In the genomic region with DNA sequence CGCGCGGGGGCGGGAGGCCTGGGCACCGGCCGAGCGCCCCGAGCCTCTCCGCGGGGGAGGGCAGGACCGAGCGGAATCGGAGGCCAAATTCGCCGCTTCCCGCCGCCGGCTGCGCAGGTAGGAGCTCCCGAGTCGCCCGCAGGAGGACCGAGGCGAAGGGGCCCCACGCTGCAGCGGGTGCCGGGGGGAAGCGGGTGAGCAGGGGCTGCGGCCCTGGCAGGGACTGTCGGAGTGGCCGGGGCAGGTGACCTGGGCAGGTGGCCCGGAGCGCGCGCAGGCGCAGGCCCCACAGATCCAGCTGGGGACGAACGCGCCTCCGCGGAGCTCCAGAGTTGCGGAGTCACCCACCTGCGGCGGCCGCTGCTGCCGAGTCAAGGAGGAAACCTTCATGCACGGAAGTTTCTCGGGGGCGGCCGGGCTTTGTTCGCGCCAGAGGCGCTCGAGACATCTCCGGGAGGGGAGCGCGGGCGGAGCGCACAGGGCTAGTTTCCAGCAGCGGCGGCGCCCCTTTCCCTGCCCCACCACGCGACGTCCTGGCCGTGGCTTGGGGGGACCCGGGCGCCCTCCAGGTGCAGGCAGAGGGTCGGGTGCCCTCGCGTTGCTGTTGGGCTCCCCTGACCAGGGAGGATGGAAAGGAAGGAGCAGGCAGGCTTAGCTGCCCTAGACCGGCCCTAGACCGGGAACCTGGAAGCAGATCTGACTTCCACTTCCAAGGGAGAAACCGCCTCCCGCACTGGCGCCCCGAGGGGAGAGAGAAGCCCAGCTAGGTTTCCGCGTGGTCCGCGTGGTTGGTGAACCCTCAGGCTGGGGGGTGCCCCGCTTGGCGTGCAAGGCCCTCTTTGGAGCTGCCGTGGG, we compare ENCODE assay signal across 8 cellular contexts. TPM values are rescaled to one million over a fixed set of nuclear protein-coding genes. Genes with fewer than 3 reads are reported as not detected.
A peak's percentile ranks its signal among the peaks of the same experiment; 100 is the strongest.
DNase-seq lines count a peak whose midpoint lies in the region; ATAC-seq and TF ChIP-seq lines count a peak whose summit lies in the region.

No MANE protein-coding gene starts in this region.

- TF ChIP-seq POLR2A in upper lobe of left lung (IDR thresholded peaks at IDR 0.05): no peak

- no peak for TF ChIP-seq EP300 in upper lobe of left lung (IDR thresholded peaks at IDR 0.05)

- no peak overlapping the region for H3K27ac Mint-ChIP-seq in neural progenitor cell

- WGBS in esophagus, 2 donors: 1 to 2% methylated on average over 72 to 84 of the region's 84 CpGs
- WGBS in upper lobe of left lung, 2 donors: 2% methylated on average over 31 to 60 of the region's 84 CpGs

- DNase-seq in GOT3 (lab: John Stamatoyannopoulos, UW) (peak; percentile 36), NCI-H1092 treated with DMSO at 0.1 percent for 48 hours (lab: John Stamatoyannopoulos, UW) (peak; percentile 27), neural progenitor cell (ENCODE audit: low spot score) (peak; percentile 57), upper lobe of left lung (peak; percentile 44 to 89), NCI-H1048 (lab: John Stamatoyannopoulos, UW) (no peak)
- DNase-seq in activated CD8-positive, alpha-beta memory T cell treated with anti-CD3 and anti-CD28 coated beads for 48 hours (ENCODE audit: low read depth in 2 of 3, low spot score in 2 of 3): peak in 2 of 3 experiments; percentile 35 to 47

- peaks cover 60% of the 10 kb centered on the region for H3K4me1 ChIP-seq in DOHH2 (ENCODE audit: control insufficient read depth, low read length)
- peaks cover 3 to 35% of the 10 kb centered on the region in 2 donors for H3K4me1 ChIP-seq in esophagus (ENCODE audit: control insufficient read depth in 2 of 2, insufficient read depth in 2 of 2, low read length in 1 of 2)
- H3K4me1 ChIP-seq in neural progenitor cell: peaks cover 9% of the 10 kb centered on the region
- peaks cover 30 to 66% (median 58%) of the 10 kb centered on the region in 4 donors for H3K4me1 ChIP-seq in upper lobe of left lung

- H4K20me1 ChIP-seq in DOHH2 (ENCODE audit: control insufficient read depth, insufficient read depth, low read depth, low read length): peaks cover 35% of the 10 kb centered on the region
- peaks cover 33% of the 10 kb centered on the region for H4K20me1 ChIP-seq in neural progenitor cell (ENCODE audit: low read depth)

- no peak overlapping the region for H3K9ac ChIP-seq in neural progenitor cell

- H3K9me3 Mint-ChIP-seq in neural progenitor cell: no peaks in the 10 kb centered on the region

- H3K9me2 ChIP-seq in DOHH2 (replicated peaks; ENCODE audit: control insufficient read depth, low read length): no peaks in the 10 kb centered on the region

- H3K79me2 ChIP-seq in DOHH2 (ENCODE audit: control insufficient read depth, low read length) (peaks cover 61% of the 10 kb centered on the region), neural progenitor cell (ENCODE audit: low read depth) (no peaks in the 10 kb centered on the region)

- peak overlapping the region; percentile 83 for H2AFZ ChIP-seq in neural progenitor cell (replicated peaks)

- peak overlapping the region; percentile 98 for H3K4me2 ChIP-seq in DOHH2 (ENCODE audit: low read length)
- peak overlapping the region; percentile 98 for H3K4me2 ChIP-seq in neural progenitor cell

- H3K27me3 Mint-ChIP-seq in neural progenitor cell (ENCODE audit: insufficient read depth, low read depth): peaks cover 37% of the 10 kb centered on the region

- peak in 1 of 2 donors; percentile 2 for ATAC-seq in upper lobe of left lung (ENCODE audit: low FRiP score in 2 of 2)

- peaks cover 5% of the 10 kb centered on the region for H3F3A ChIP-seq in DOHH2 (ENCODE audit: control insufficient read depth, insufficient read depth)
- peaks cover 10% of the 10 kb centered on the region for H3F3A ChIP-seq in neural progenitor cell (ENCODE audit: low read depth)

- peak overlapping the region; percentile 76 for H3K4me3 Mint-ChIP-seq in neural progenitor cell

- peaks cover 15% of the 10 kb centered on the region for H3K4me1 Mint-ChIP-seq in neural progenitor cell

- H3K9me3 ChIP-seq in DOHH2 (ENCODE audit: control insufficient read depth, insufficient read depth, low read length): no peaks in the 10 kb centered on the region
- H3K9me3 ChIP-seq in esophagus (ENCODE audit: control insufficient read depth in 2 of 2, insufficient read depth in 1 of 2, low read depth in 1 of 2, low read length in 1 of 2): peaks cover 0 to 4% of the 10 kb centered on the region in 2 donors
- H3K9me3 ChIP-seq in neural progenitor cell (ENCODE audit: low read depth): no peaks in the 10 kb centered on the region
- no peaks in the 10 kb centered on the region for H3K9me3 ChIP-seq in upper lobe of left lung

- H3K4me3 ChIP-seq in DOHH2 (ENCODE audit: low read length): peak overlapping the region; percentile 98
- peak overlapping the region; percentile 56 to 67 for H3K4me3 ChIP-seq in esophagus (ENCODE audit: low read depth in 1 of 2, low read length in 2 of 2)
- peak overlapping the region; percentile 64 for H3K4me3 ChIP-seq in neural progenitor cell
- H3K4me3 ChIP-seq in upper lobe of left lung: peak overlapping the region; percentile 64 to 78 (median 70)

- H3K27ac ChIP-seq in DOHH2 (ENCODE audit: low read depth, low read length) (peak overlapping the region; percentile 68), esophagus (ENCODE audit: low read depth in 2 of 2, low read length in 1 of 2) (peak overlapping the region; percentile 11 to 70), neural progenitor cell (no peak overlapping the region), upper lobe of left lung (peak overlapping the region; percentile 77 to 98 (median 92))

- no peak for TF ChIP-seq CTCF in DOHH2 (IDR thresholded peaks at IDR 0.05; ENCODE audit: low read depth, low read length, poor library complexity, severe bottlenecking)
- no peak for TF ChIP-seq CTCF in neural progenitor cell (IDR thresholded peaks at IDR 0.05)
- no peak for TF ChIP-seq CTCF in upper lobe of left lung (IDR thresholded peaks at IDR 0.05)

- H3K36me3 ChIP-seq in DOHH2 (ENCODE audit: control insufficient read depth, low read length) (peaks cover 52% of the 10 kb centered on the region), esophagus (ENCODE audit: control insufficient read depth in 2 of 2, insufficient read depth in 2 of 2, low read length in 1 of 2) (no peaks in the 10 kb centered on the region), neural progenitor cell (no peaks in the 10 kb centered on the region), upper lobe of left lung (peaks cover 0 to 33% (median 0%) of the 10 kb centered on the region in 4 donors)

- H3K27me3 ChIP-seq in DOHH2 (ENCODE audit: control insufficient read depth, low read length) (no peaks in the 10 kb centered on the region), esophagus (ENCODE audit: control insufficient read depth in 1 of 2, insufficient read depth in 2 of 2, low read length in 2 of 2) (peaks cover 0 to 4% of the 10 kb centered on the region in 2 donors), neural progenitor cell (peaks cover 79% of the 10 kb centered on the region), upper lobe of left lung (peaks cover 0 to 10% (median 4%) of the 10 kb centered on the region in 4 donors)

- no peaks in the 10 kb centered on the region for H3K36me3 Mint-ChIP-seq in neural progenitor cell

RNA-seq across cellular contexts. Expression of gene SLCO4A1, which starts 0.6 kb away (rescaled TPM):
- polyA plus RNA-seq in esophagus: 10 to 100 TPM; 12.5 to 29.3 TPM
- total RNA-seq in neural progenitor cell (ENCODE audit: low replicate concordance): 0.88 and 3.1 TPM in 2 replicates
- 10 to 100 TPM; 39.9 to 86.7 (median 49.1) TPM for total RNA-seq in upper lobe of left lung
